In genomic region chr12:102740157-102741032, GRCh38 we compare ENCODE assay signal across 9 cellular contexts.
A peak's percentile ranks its signal among the peaks of the same experiment; 100 is the strongest.
DNase-seq lines count a peak whose midpoint lies in the region; ATAC-seq and TF ChIP-seq lines count a peak whose summit lies in the region.
"Had no signal": no experiment of that assay in that cellular context is flagged by ENCODE, and none has a peak within 500 bp of the region (broad histone marks: within the 10 kb centered on the region; RNA-seq: fewer than 3 reads in every experiment).

No MANE protein-coding gene starts in this region.

- POLR2A ChIA-PET in activated CD4-positive, alpha-beta T cell treated with anti-CD3 and anti-CD28 coated beads for 36 hours (lab: Charles Lee): no interaction called here

- no peak for TF ChIP-seq POLR2A in prostate gland (IDR thresholded peaks at IDR 0.05)

- H3K27ac ChIP-seq in mammary epithelial cell (ENCODE audit: insufficient read depth, low read depth, low read length): no peak overlapping the region
- H3K27ac ChIP-seq in prostate gland: no peak overlapping the region
- H3K27ac ChIP-seq: HL-60, upper lobe of left lung had no signal

- in situ Hi-C loops in mammary epithelial cell (cut with MboI; ENCODE audit: low sequenced_read_pairs in 2 of 2): no loop called here

- no peak overlapping the region for H2AFZ ChIP-seq in mammary epithelial cell (ENCODE audit: low read depth, low read length)

- no TSS peak for BruUV-seq in mammary epithelial cell (replicated peaks; lab: Mats Ljungman, UMichigan)

- 33% methylated on average over 3 of the region's 3 CpGs for WGBS in mammary epithelial cell (ENCODE audit: low coverage, missing lambda C conversion rate)
- 20% methylated on average over 3 of the region's 3 CpGs for WGBS in prostate gland

- no peaks in the 10 kb centered on the region for H3K27me3 ChIP-seq in mammary epithelial cell (ENCODE audit: insufficient read depth, low read length)
- no peaks in the 10 kb centered on the region for H3K27me3 ChIP-seq in prostate gland (replicated peaks; ENCODE audit: insufficient read depth)
- H3K27me3 ChIP-seq: upper lobe of left lung had no signal

- no peaks in the 10 kb centered on the region for H3K4me1 Mint-ChIP-seq in activated CD4-positive, alpha-beta T cell treated with anti-CD3 and anti-CD28 coated beads for 36 hours

- H3K27ac Mint-ChIP-seq in activated CD4-positive, alpha-beta T cell treated with anti-CD3 and anti-CD28 coated beads for 36 hours: no peak overlapping the region

- H3K79me2 ChIP-seq in mammary epithelial cell (ENCODE audit: insufficient read depth, low read length): no peaks in the 10 kb centered on the region

- dilution Hi-C loops in mammary epithelial cell (cut with HindIII; ENCODE audit: low sequenced_read_pairs): loop anchor here (5.0 kb wide), 1 partner anchor 107 kb away; no protein-coding TSS in a partner anchor

- H3K36me3 Mint-ChIP-seq in activated CD4-positive, alpha-beta T cell treated with anti-CD3 and anti-CD28 coated beads for 36 hours (ENCODE audit: low read depth): no peaks in the 10 kb centered on the region

- peak; percentile 40 for DNase-seq in NCI-H1694 treated with DMSO at 0.1 percent for 48 hours (lab: John Stamatoyannopoulos, UW)
- DNase-seq in mammary epithelial cell: peak; percentile 1
- DNase-seq in prostate gland (ENCODE audit: low spot score): no peak
- DNase-seq in activated CD4-positive, alpha-beta T cell treated with anti-CD3 and anti-CD28 coated beads for 36 hours: no peak
- DNase-seq in germinal center (ENCODE audit: low spot score): no peak
- DNase-seq in stimulated activated CD4-positive, alpha-beta T cell treated with anti-CD3 and anti-CD28 coated beads, Interleukin-4, amount 100 ng/mL, for 24 hours: no peak
- DNase-seq: upper lobe of left lung had no signal

- H3K9me3 ChIP-seq in mammary epithelial cell (replicated peaks; ENCODE audit: insufficient read depth, low read length) (no peaks in the 10 kb centered on the region), prostate gland (no peaks in the 10 kb centered on the region)
- H3K9me3 ChIP-seq: upper lobe of left lung had no signal

- H3K4me3 ChIP-seq in mammary epithelial cell (replicated peaks in 1 of 3; ENCODE audit: insufficient read depth in 1 of 3, low read depth in 2 of 3, low read length in 3 of 3): no peak overlapping the region
- no peak overlapping the region for H3K4me3 ChIP-seq in prostate gland
- H3K4me3 ChIP-seq: upper lobe of left lung had no signal

- no peak overlapping the region for H3K9ac ChIP-seq in mammary epithelial cell (ENCODE audit: insufficient read depth, low read length)

- CTCF ChIA-PET in mammary epithelial cell (lab: Charles Lee; ENCODE audit: low non-redundant PET): interaction anchor here (0.6 kb wide), 1 partner anchor 38 kb away, joined by 7 read pairs; no protein-coding TSS in a partner anchor
- CTCF ChIA-PET in activated CD4-positive, alpha-beta T cell treated with anti-CD3 and anti-CD28 coated beads for 36 hours (lab: Charles Lee): interaction anchor here (0.7 to 1.0 kb wide), 2 partner anchors 9 to 967 kb away, joined by 3 read pairs; no protein-coding TSS in a partner anchor

- TF ChIP-seq CTCF in GM12873 (IDR thresholded peaks at IDR 0.05; ENCODE audit: insufficient read depth, low read depth, low read length, missing control alignments) (peak; percentile 37), mammary epithelial cell (conservative IDR thresholded peaks at IDR 0.05 in 1 of 2, IDR thresholded peaks at IDR 0.05 in 1 of 2; ENCODE audit: extremely low read depth in 1 of 2, insufficient read depth in 1 of 2, low read depth in 1 of 2, low read length in 2 of 2) (peak in 1 of 2 donors; percentile 22), prostate gland (IDR thresholded peaks at IDR 0.05) (peak in 3 of 4 experiments; percentile 14 to 40 (median 36))

- no peaks in the 10 kb centered on the region for H4K20me1 ChIP-seq in mammary epithelial cell (ENCODE audit: insufficient read depth, low read length)

- H3K27me3 Mint-ChIP-seq in activated CD4-positive, alpha-beta T cell treated with anti-CD3 and anti-CD28 coated beads for 36 hours: no peaks in the 10 kb centered on the region

- no peak overlapping the region for H3K4me2 ChIP-seq in mammary epithelial cell (ENCODE audit: insufficient read depth, low read depth, low read length)

- H3K4me3 Mint-ChIP-seq in activated CD4-positive, alpha-beta T cell treated with anti-CD3 and anti-CD28 coated beads for 36 hours: no peak overlapping the region

- H3K4me1 ChIP-seq in mammary epithelial cell (ENCODE audit: insufficient read depth, low read length) (no peaks in the 10 kb centered on the region), prostate gland (replicated peaks) (no peaks in the 10 kb centered on the region)
- H3K4me1 ChIP-seq: upper lobe of left lung had no signal

- intact Hi-C loops in mammary epithelial cell (cut with micrococcal nuclease) (loop anchor here (1.0 to 2.0 kb wide), 2 partner anchors 570 to 802 kb away; no protein-coding TSS in a partner anchor), prostate gland (cut with DNase I) (no loop called here)
- intact Hi-C loops in activated CD4-positive, alpha-beta T cell treated with anti-CD3 and anti-CD28 coated beads for 36 hours (cut with DNase I, micrococcal nuclease): no loop called here

- H3K36me3 ChIP-seq in mammary epithelial cell (ENCODE audit: insufficient read depth, low read length): no peaks in the 10 kb centered on the region
- H3K36me3 ChIP-seq in prostate gland: no peaks in the 10 kb centered on the region
- H3K36me3 ChIP-seq: upper lobe of left lung had no signal

- peaks cover 4% of the 10 kb centered on the region for H3K9me3 Mint-ChIP-seq in activated CD4-positive, alpha-beta T cell treated with anti-CD3 and anti-CD28 coated beads for 36 hours (ENCODE audit: low read depth)

- ATAC-seq in activated CD4-positive, alpha-beta T cell treated with anti-CD3 and anti-CD28 coated beads for 36 hours: no peak

Comparison
In these comparisons a context has a peak if more than half of its experiments do, and no peak if none do; other contexts are left out.
1. DNase-seq: peak in NCI-H1694 treated with DMSO at 0.1 percent for 48 hours (single experiment) and mammary epithelial cell (single experiment); none in prostate gland (single experiment), activated CD4-positive, alpha-beta T cell treated with anti-CD3 and anti-CD28 coated beads for 36 hours (single experiment), germinal center (single experiment) and stimulated activated CD4-positive, alpha-beta T cell treated with anti-CD3 and anti-CD28 coated beads, Interleukin-4, amount 100 ng/mL, for 24 hours (single experiment).